1 cellular context compared by ENCODE assay signal in genomic region chr7:131625817-131626372, GRCh38.
TF ChIP-seq lines count a peak whose summit lies in the region.

No MANE protein-coding gene starts in this region.

TF ChIP-seq in SK-N-SH, 30 proteins besides CTCF, POLR2A, EP300 and RAD21 (continued from another document):
- TF ChIP-seq MAX (IDR thresholded peaks at IDR 0.05; ENCODE audit: low read depth) (peak; percentile 76), USF1 (IDR thresholded peaks at IDR 0.05; ENCODE audit: borderline replicate concordance, low read depth) (no peak), PBX3 (IDR thresholded peaks at IDR 0.05) (peak; percentile 81), SMC3 (IDR thresholded peaks at IDR 0.05; ENCODE audit: low read depth, low read length) (0 out of 2 replicates have a peak, but pooled peaks have one; percentile 10), USF2 (IDR thresholded peaks at IDR 0.05; ENCODE audit: borderline replicate concordance, low read depth, low read length) (no peak), MXI1 (IDR thresholded peaks at IDR 0.05; ENCODE audit: low read depth, low read length) (no peak), NFIC (IDR thresholded peaks at IDR 0.05; ENCODE audit: borderline replicate concordance) (peak; percentile 69; the same call in 1 of the 2 replicates), FOXJ3 (CRISPR knock-in tag; IDR thresholded peaks at IDR 0.05) (no peak), SIN3A (IDR thresholded peaks at IDR 0.05; ENCODE audit: borderline replicate concordance, low read depth, low read length) (peak; percentile 91; the same call in 1 of the 2 replicates), RCOR1 (IDR thresholded peaks at IDR 0.05; ENCODE audit: low read length) (no peak), GABPA (IDR thresholded peaks at IDR 0.05; ENCODE audit: low read depth) (no peak), IRF3 (IDR thresholded peaks at IDR 0.05; ENCODE audit: low read depth, low read length) (no peak), RXRA (IDR thresholded peaks at IDR 0.05; ENCODE audit: borderline replicate concordance, low read depth) (peak; percentile 94), ELF1 (IDR thresholded peaks at IDR 0.05) (no peak), TEAD4 (IDR thresholded peaks at IDR 0.05; ENCODE audit: borderline replicate concordance, insufficient read depth) (peak; percentile 87), MEF2A (IDR thresholded peaks at IDR 0.05; ENCODE audit: borderline replicate concordance, low read depth) (no peak), CHD2 (IDR thresholded peaks at IDR 0.05; ENCODE audit: low read length, partially characterized antibody) (no peak), GATA2 (CRISPR knock-in tag; IDR thresholded peaks at IDR 0.05) (no peak), EZH2phosphoT487 (IDR thresholded peaks at IDR 0.05; ENCODE audit: borderline replicate concordance, low read depth) (no peak), ZBTB33 (IDR thresholded peaks at IDR 0.05; ENCODE audit: borderline replicate concordance, low read depth) (peak; percentile 63; the same call in 1 of the 2 replicates)
